22 cellular contexts compared by ENCODE assay signal in the genomic region with DNA sequence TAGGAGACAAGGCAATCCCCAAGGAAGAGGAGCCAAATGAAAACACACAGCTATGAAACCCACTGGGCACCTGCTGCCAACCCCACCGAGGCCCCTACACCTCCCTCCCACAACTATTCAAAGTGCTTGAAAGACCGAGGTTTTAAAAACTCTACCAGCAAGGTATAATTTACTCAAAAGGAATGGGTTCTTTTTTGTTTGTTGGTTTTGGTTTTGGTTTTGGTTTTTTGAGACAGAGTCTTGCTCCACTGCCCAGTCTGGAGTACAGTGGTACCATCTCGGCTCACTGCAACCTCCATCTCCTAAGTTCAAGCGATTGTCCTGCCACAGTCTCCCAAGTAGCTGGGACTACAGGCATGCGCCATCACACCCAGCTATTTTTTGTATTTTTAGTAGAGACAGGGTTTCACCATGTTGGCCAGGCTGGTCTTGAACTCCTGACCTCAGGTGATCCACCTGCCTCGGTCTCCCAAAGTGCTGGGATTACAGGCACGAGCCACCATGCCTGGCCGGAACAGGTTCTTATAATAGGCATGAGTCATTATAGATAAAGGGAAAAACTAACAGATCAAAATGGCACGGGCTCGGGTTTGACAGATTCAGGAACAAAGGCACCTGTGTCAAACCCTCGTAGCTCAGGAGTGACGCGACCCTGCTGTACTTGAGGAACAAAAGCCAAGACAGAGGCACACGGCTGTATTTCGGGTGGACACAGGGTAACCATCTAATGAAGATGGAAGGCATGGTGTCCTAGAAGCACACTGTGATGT. TPM values are rescaled to one million over a fixed set of nuclear protein-coding genes. Genes with fewer than 3 reads are reported as not detected.
DNase-seq lines count a peak whose midpoint lies in the region; ATAC-seq and TF ChIP-seq lines count a peak whose summit lies in the region.
"Had no signal": no experiment of that assay in that cellular context is flagged by ENCODE, and none has a peak within 500 bp of the region (broad histone marks: within the 10 kb centered on the region; RNA-seq: fewer than 3 reads in every experiment).

No MANE protein-coding gene starts in this region.

- no peak for TF ChIP-seq CTCF in prostate gland (IDR thresholded peaks at IDR 0.05)

- peaks cover 39% of the 10 kb centered on the region for H3K36me3 Mint-ChIP-seq in T-helper 1 cell treated with Interleukin-12 subunit alpha and Interleukin-12 subunit beta and Interleukin-4 antibody, amounts not matched to agents 30 μg/mL and 1 μg/mL, for 36 hours (ENCODE audit: low read depth)
- H3K36me3 Mint-ChIP-seq in CD8-positive, alpha-beta memory T cell, result peaks cover 4 to 79% (median 7%) of the 10 kb centered on the region in 3 donors
- peaks cover 74% of the 10 kb centered on the region for H3K36me3 Mint-ChIP-seq in activated CD8-positive, alpha-beta T cell treated with anti-CD3 and anti-CD28 coated beads, Interleukin-2, amount 10 ng/mL, durations not matched to agents 7 days and 5 days (ENCODE audit: low read depth)

- no peaks in the 10 kb centered on the region for H3K4me1 ChIP-seq in CD8-positive, alpha-beta memory T cell (ENCODE audit: insufficient read depth, low read length)
- peaks cover 32% of the 10 kb centered on the region for H3K4me1 ChIP-seq in mucosa of stomach (ENCODE audit: control insufficient read depth, insufficient read depth, low read length)
- H3K4me1 ChIP-seq in SJCRH30, result no peaks in the 10 kb centered on the region
- H3K4me1 ChIP-seq in prostate gland (replicated peaks), result no peaks in the 10 kb centered on the region
- H3K4me1 ChIP-seq: neural progenitor cell had no signal

- no peaks in the 10 kb centered on the region for H3K27me3 ChIP-seq in CD8-positive, alpha-beta memory T cell (ENCODE audit: insufficient read depth, low read length, poor library complexity, severe bottlenecking)
- H3K27me3 ChIP-seq in mucosa of stomach (ENCODE audit: control insufficient read depth, insufficient read depth, low read length), result no peaks in the 10 kb centered on the region
- H3K27me3 ChIP-seq in SJCRH30, result no peaks in the 10 kb centered on the region
- no peaks in the 10 kb centered on the region for H3K27me3 ChIP-seq in prostate gland (replicated peaks; ENCODE audit: insufficient read depth)
- H3K27me3 ChIP-seq: cardiac muscle cell, neural progenitor cell, spleen had no signal

- H3K4me3 Mint-ChIP-seq in T-helper 1 cell treated with Interleukin-12 subunit alpha and Interleukin-12 subunit beta and Interleukin-4 antibody, amounts not matched to agents 30 μg/mL and 1 μg/mL, for 36 hours, result no peak overlapping the region
- peak overlapping the region in 2 of 7 donors; percentile 13 to 46 for H3K4me3 Mint-ChIP-seq in CD8-positive, alpha-beta memory T cell
- no peak overlapping the region for H3K4me3 Mint-ChIP-seq in activated CD8-positive, alpha-beta T cell treated with anti-CD3 and anti-CD28 coated beads, Interleukin-2, amount 10 ng/mL, durations not matched to agents 7 days and 5 days
- H3K4me3 Mint-ChIP-seq: neural progenitor cell had no signal

- CTCF ChIA-PET in CD8-positive, alpha-beta memory T cell (lab: Charles Lee), result interaction anchor here (1.0 kb wide), 1 partner anchor 23 kb away, joined by 3 read pairs; no protein-coding TSS in a partner anchor
- CTCF ChIA-PET in activated CD8-positive, alpha-beta T cell treated with anti-CD3 and anti-CD28 coated beads, Interleukin-2, amount 10 ng/mL, durations not matched to agents 7 days and 5 days (lab: Charles Lee), result no interaction called here

- H3K27ac Mint-ChIP-seq in T-helper 1 cell treated with Interleukin-12 subunit alpha and Interleukin-12 subunit beta and Interleukin-4 antibody, amounts not matched to agents 30 μg/mL and 1 μg/mL, for 36 hours, result peak overlapping the region; percentile 53
- peak overlapping the region in 7 of 8 donors; percentile 2 to 86 (median 79) for H3K27ac Mint-ChIP-seq in CD8-positive, alpha-beta memory T cell
- peak overlapping the region; percentile 71 for H3K27ac Mint-ChIP-seq in activated CD8-positive, alpha-beta T cell treated with anti-CD3 and anti-CD28 coated beads, Interleukin-2, amount 10 ng/mL, durations not matched to agents 7 days and 5 days

- H3K9me3 Mint-ChIP-seq in T-helper 1 cell treated with Interleukin-12 subunit alpha and Interleukin-12 subunit beta and Interleukin-4 antibody, amounts not matched to agents 30 μg/mL and 1 μg/mL, for 36 hours, result no peaks in the 10 kb centered on the region
- H3K9me3 Mint-ChIP-seq in CD8-positive, alpha-beta memory T cell, result no peaks in the 10 kb centered on the region
- no peaks in the 10 kb centered on the region for H3K9me3 Mint-ChIP-seq in activated CD8-positive, alpha-beta T cell treated with anti-CD3 and anti-CD28 coated beads, Interleukin-2, amount 10 ng/mL, durations not matched to agents 7 days and 5 days (ENCODE audit: insufficient read depth)

- no peak overlapping the region for H3K27ac ChIP-seq in CD8-positive, alpha-beta memory T cell (ENCODE audit: low read depth, low read length)
- no peak overlapping the region for H3K27ac ChIP-seq in SJCRH30
- no peak overlapping the region for H3K27ac ChIP-seq in prostate gland
- H3K27ac ChIP-seq: 22Rv1, cardiac muscle cell, neural progenitor cell had no signal

- no peak overlapping the region for H3K4me3 ChIP-seq in CD8-positive, alpha-beta memory T cell (ENCODE audit: low read length)
- no peak overlapping the region for H3K4me3 ChIP-seq in mucosa of stomach (ENCODE audit: low read length)
- no peak overlapping the region for H3K4me3 ChIP-seq in SJCRH30
- no peak overlapping the region for H3K4me3 ChIP-seq in prostate gland
- H3K4me3 ChIP-seq: cardiac muscle cell, neural progenitor cell, spleen had no signal

- H3K36me3 ChIP-seq in CD8-positive, alpha-beta memory T cell (ENCODE audit: insufficient read depth, low read length), result peaks cover 5% of the 10 kb centered on the region
- no peaks in the 10 kb centered on the region for H3K36me3 ChIP-seq in mucosa of stomach (ENCODE audit: control insufficient read depth, insufficient read depth, low read length)
- no peaks in the 10 kb centered on the region for H3K36me3 ChIP-seq in SJCRH30
- no peaks in the 10 kb centered on the region for H3K36me3 ChIP-seq in prostate gland
- H3K36me3 ChIP-seq: cardiac muscle cell, neural progenitor cell had no signal

- peak overlapping the region; percentile 58 for H3K9ac ChIP-seq in mucosa of stomach (ENCODE audit: low read length)
- H3K9ac ChIP-seq: neural progenitor cell had no signal

- no peak for DNase-seq in T-helper 1 cell
- DNase-seq in CD8-positive, alpha-beta memory T cell, result no peak
- no peak for DNase-seq in activated CD8-positive, alpha-beta T cell treated with anti-CD3 and anti-CD28 coated beads, Interleukin-2, amount 10 ng/mL, durations not matched to agents 7 days and 5 days
- no peak for DNase-seq in SJCRH30
- DNase-seq in prostate gland (ENCODE audit: low spot score), result no peak
- DNase-seq in COR-L47 (lab: John Stamatoyannopoulos, UW), result no peak
- DNase-seq: AML-193; left colon; NCI-H1436; NCI-H69; OCI-M1; SHP77 treated with DMSO at 0.1 percent for 48 hours; spleen; stimulated activated CD4-positive, alpha-beta T cell treated with anti-CD3 and anti-CD28 coated beads, Interleukin-4, amount 100 ng/mL, for 4 hours; substantia nigra; T-helper 9 cell had no signal

- ATAC-seq in activated CD8-positive, alpha-beta T cell treated with anti-CD3 and anti-CD28 coated beads, Interleukin-2, amount 10 ng/mL, durations not matched to agents 7 days and 5 days, result peak; percentile 35
- ATAC-seq: esophagus mucosa, left colon had no signal

- peaks cover 48% of the 10 kb centered on the region for H3K4me1 Mint-ChIP-seq in T-helper 1 cell treated with Interleukin-12 subunit alpha and Interleukin-12 subunit beta and Interleukin-4 antibody, amounts not matched to agents 30 μg/mL and 1 μg/mL, for 36 hours (ENCODE audit: low read depth)
- H3K4me1 Mint-ChIP-seq in CD8-positive, alpha-beta memory T cell, result peaks cover 52 to 86% (median 70%) of the 10 kb centered on the region in 3 donors
- H3K4me1 Mint-ChIP-seq in activated CD8-positive, alpha-beta T cell treated with anti-CD3 and anti-CD28 coated beads, Interleukin-2, amount 10 ng/mL, durations not matched to agents 7 days and 5 days (ENCODE audit: low read depth), result peaks cover 75% of the 10 kb centered on the region

- POLR2A ChIA-PET in CD8-positive, alpha-beta memory T cell (lab: Charles Lee), result interaction anchor here (1.1 kb wide), 1 partner anchor 41 kb away, joined by 4 read pairs; the partner anchor contains the start of gene COTL1
- POLR2A ChIA-PET in activated CD8-positive, alpha-beta T cell treated with anti-CD3 and anti-CD28 coated beads, Interleukin-2, amount 10 ng/mL, durations not matched to agents 7 days and 5 days (lab: Charles Lee), result no interaction called here

- WGBS in prostate gland, result 87% methylated on average over 15 of the region's 15 CpGs

- intact Hi-C loops in prostate gland (cut with DNase I), result no loop called here

- no peak for TF ChIP-seq POLR2A in prostate gland (IDR thresholded peaks at IDR 0.05)

- no peaks in the 10 kb centered on the region for H3K27me3 Mint-ChIP-seq in T-helper 1 cell treated with Interleukin-12 subunit alpha and Interleukin-12 subunit beta and Interleukin-4 antibody, amounts not matched to agents 30 μg/mL and 1 μg/mL, for 36 hours (ENCODE audit: low read depth)
- H3K27me3 Mint-ChIP-seq in CD8-positive, alpha-beta memory T cell, result no peaks in the 10 kb centered on the region
- no peaks in the 10 kb centered on the region for H3K27me3 Mint-ChIP-seq in activated CD8-positive, alpha-beta T cell treated with anti-CD3 and anti-CD28 coated beads, Interleukin-2, amount 10 ng/mL, durations not matched to agents 7 days and 5 days (ENCODE audit: low read depth)

- H3K9me3 ChIP-seq in CD8-positive, alpha-beta memory T cell (ENCODE audit: low read length), result no peaks in the 10 kb centered on the region
- H3K9me3 ChIP-seq in mucosa of stomach (ENCODE audit: control insufficient read depth, low read length) (no peaks in the 10 kb centered on the region), SJCRH30 (replicated peaks) (no peaks in the 10 kb centered on the region), prostate gland (no peaks in the 10 kb centered on the region)
- H3K9me3 ChIP-seq: spleen had no signal

RNA-seq across cellular contexts. Expression of gene COTL1, which starts 40.7 kb away (rescaled TPM):
- total RNA-seq in CD8-positive, alpha-beta memory T cell, result 100 to 1,000 TPM; 373 to 388 TPM
- polyA plus RNA-seq in CD8-positive, alpha-beta memory T cell, result 653 TPM
- 100 to 1,000 TPM; 837 to 887 TPM for total RNA-seq in activated CD8-positive, alpha-beta T cell treated with anti-CD3 and anti-CD28 coated beads, Interleukin-2, amount 10 ng/mL, durations not matched to agents 7 days and 5 days
- total RNA-seq in SJCRH30 (2014; rRNA removed; shearing (Covaris generic)), result 24.8 and 25.8 TPM in 2 replicates
- total RNA-seq in prostate gland, result 100 to 1,000 TPM in 1 of 2 donors, 10 to 100 TPM in 1; 46.8 to 110 TPM
